Comparison of ENCODE assay signal across 8 cellular contexts in genomic region chr2:152200562-152201465, GRCh38. TPM values are rescaled to one million over a fixed set of nuclear protein-coding genes. Genes with fewer than 3 reads are reported as not detected.
A peak's percentile ranks its signal among the peaks of the same experiment; 100 is the strongest.
DNase-seq lines count a peak whose midpoint lies in the region; ATAC-seq, FAIRE-seq and TF ChIP-seq lines count a peak whose summit lies in the region.

No MANE protein-coding gene starts in this region.

- WGBS in endodermal cell (ENCODE audit: insufficient coverage in 1 of 2, insufficient read length in 1 of 2), 2 experiments = 76 to 82% methylated on average over 6 to 9 of the region's 9 CpGs

- peaks cover 11% of the 10 kb centered on the region for H3K4me1 ChIP-seq in A673 (ENCODE audit: insufficient read depth, low read length, poor library complexity, severe bottlenecking)
- peaks cover 12% of the 10 kb centered on the region for H3K4me1 ChIP-seq in Panc1 (ENCODE audit: control insufficient read depth, insufficient read depth, low read length)
- H3K4me1 ChIP-seq in endodermal cell (ENCODE audit: control insufficient read depth, insufficient read depth, low read length) = no peaks in the 10 kb centered on the region
- H3K4me1 ChIP-seq in OCI-LY7 (ENCODE audit: insufficient read depth, low read length, poor library complexity, severe bottlenecking) = no peaks in the 10 kb centered on the region

- peaks cover 5% of the 10 kb centered on the region for H3K4me1 Mint-ChIP-seq in endodermal cell

- H3K9me3 Mint-ChIP-seq in endodermal cell = peaks cover 28% of the 10 kb centered on the region

- H3K27me3 Mint-ChIP-seq in endodermal cell (ENCODE audit: insufficient read depth) = peaks cover 2% of the 10 kb centered on the region

- no peaks in the 10 kb centered on the region; the same call in 1 of the 2 replicates for H3K9me2 ChIP-seq in OCI-LY7 (ENCODE audit: insufficient read depth, low read length)

- H3K27ac Mint-ChIP-seq in endodermal cell = no peak overlapping the region

- H3K4me3 ChIP-seq in A673 (ENCODE audit: low read depth, low read length, poor library complexity, severe bottlenecking) = no peak overlapping the region
- H3K4me3 ChIP-seq in Panc1 (ENCODE audit: low read depth in 2 of 2, low read length in 2 of 2) = peak overlapping the region; percentile 1 to 39; a peak in 3 of 4 replicates
- H3K4me3 ChIP-seq in endodermal cell (ENCODE audit: low read length) = no peak overlapping the region
- H3K4me3 ChIP-seq in OCI-LY7 (ENCODE audit: low read depth, low read length, poor library complexity, severe bottlenecking) = no peak overlapping the region

- no peaks in the 10 kb centered on the region for H4K20me1 ChIP-seq in OCI-LY7 (ENCODE audit: insufficient read depth, low read length)

- H3K27ac ChIP-seq in A673 (ENCODE audit: low read depth, low read length, poor library complexity, severe bottlenecking) (no peak overlapping the region), Panc1 (ENCODE audit: low read length) (peak overlapping the region; percentile 75), endodermal cell (ENCODE audit: low read depth, low read length) (no peak overlapping the region), OCI-LY7 (ENCODE audit: low read depth, low read length, poor library complexity, severe bottlenecking) (no peak overlapping the region)

- no peak overlapping the region for H3K4me3 Mint-ChIP-seq in endodermal cell

- H3K27me3 ChIP-seq in A673 (replicated peaks; ENCODE audit: insufficient read depth, low read depth, low read length, poor library complexity) = no peaks in the 10 kb centered on the region
- H3K27me3 ChIP-seq in Panc1 (ENCODE audit: control insufficient read depth, insufficient read depth, low read length) = no peaks in the 10 kb centered on the region
- no peaks in the 10 kb centered on the region for H3K27me3 ChIP-seq in endodermal cell (ENCODE audit: control insufficient read depth, insufficient read depth, low read length, poor library complexity, severe bottlenecking)

- BruUV-seq in A673 (replicated peaks; lab: Mats Ljungman, UMichigan) = no TSS peak
- no TSS peak for BruUV-seq in Panc1 (replicated peaks; lab: Mats Ljungman, UMichigan)
- no TSS peak for BruUV-seq in OCI-LY7 (replicated peaks; lab: Mats Ljungman, UMichigan)

- no peaks in the 10 kb centered on the region for H3K9me3 ChIP-seq in A673 (ENCODE audit: low read depth, low read length, poor library complexity, severe bottlenecking)
- no peaks in the 10 kb centered on the region for H3K9me3 ChIP-seq in Panc1 (ENCODE audit: control insufficient read depth, insufficient read depth, low read depth, low read length)
- no peaks in the 10 kb centered on the region for H3K9me3 ChIP-seq in endodermal cell (ENCODE audit: control insufficient read depth, low read length)
- no peaks in the 10 kb centered on the region for H3K9me3 ChIP-seq in OCI-LY7 (ENCODE audit: low read length)

- no peak overlapping the region for H2AFZ ChIP-seq in OCI-LY7 (ENCODE audit: low read length)

- intact Hi-C loops in A673 (cut with micrococcal nuclease; ENCODE audit: unreplicated experiment) = no loop called here
- intact Hi-C loops in Panc1 (cut with micrococcal nuclease; ENCODE audit: unreplicated experiment) = no loop called here
- intact Hi-C loops in OCI-LY7 (cut with micrococcal nuclease; ENCODE audit: unreplicated experiment) = no loop called here

- TF ChIP-seq CTCF in A673 (conservative IDR thresholded peaks at IDR 0.05; ENCODE audit: low read depth, low read length) = no peak
- TF ChIP-seq CTCF in Panc1 (IDR thresholded peaks at IDR 0.05) = no peak
- no peak for TF ChIP-seq CTCF in endodermal cell (conservative IDR thresholded peaks at IDR 0.05)
- no peak for TF ChIP-seq CTCF in OCI-LY7 (conservative IDR thresholded peaks at IDR 0.05; ENCODE audit: low read length)
- TF ChIP-seq CTCF in GM10248 (IDR thresholded peaks at IDR 0.05; ENCODE audit: control extremely low read depth, extremely low read depth, low read depth, missing control alignments) = no peak

- no peaks in the 10 kb centered on the region for H3K36me3 ChIP-seq in A673 (ENCODE audit: insufficient read depth, low read length, poor library complexity, severe bottlenecking)
- no peaks in the 10 kb centered on the region for H3K36me3 ChIP-seq in Panc1 (ENCODE audit: control insufficient read depth, insufficient read depth, low read length)
- H3K36me3 ChIP-seq in endodermal cell (ENCODE audit: control insufficient read depth, insufficient read depth, low read length) = no peaks in the 10 kb centered on the region
- no peaks in the 10 kb centered on the region for H3K36me3 ChIP-seq in OCI-LY7 (ENCODE audit: insufficient read depth, low read length)

- no peak for TF ChIP-seq POLR2A in GM12892 (IDR thresholded peaks at IDR 0.05; ENCODE audit: low read depth, low read length)

- ATAC-seq in Panc1 = peak; percentile 100

- FAIRE-seq in GM12892 (lab: Jason Lieb, UNC) = peak; percentile 53

- DNase-seq in A673 (ENCODE audit: low spot score) = peak; percentile 87
- no peak for DNase-seq in GM12892 (ENCODE audit: insufficient read length)
- DNase-seq in Panc1 (ENCODE audit: low read depth, low spot score) = peak; percentile 97
- DNase-seq in endodermal cell = peak; percentile 89
- peak; percentile 81 for DNase-seq in mucosa of gallbladder (ENCODE audit: low spot score)
- no peak for DNase-seq in NAMALWA (ENCODE audit: low spot score)
- no peak for DNase-seq in OCI-LY7 (ENCODE audit: low spot score)
- DNase-seq in GM10248 (ENCODE audit: extremely low spot score) = no peak

- no peaks in the 10 kb centered on the region for H3K79me2 ChIP-seq in OCI-LY7 (ENCODE audit: insufficient read depth, low read depth, low read length)

- H3K36me3 Mint-ChIP-seq in endodermal cell (ENCODE audit: low read depth) = no peaks in the 10 kb centered on the region

- H3K9ac ChIP-seq in endodermal cell (ENCODE audit: extremely low read depth, low read length, poor library complexity, severe bottlenecking) = no peak overlapping the region

- POLR2A ChIA-PET in A673 (lab: Charles Lee; ENCODE audit: low non-redundant PET) (no interaction called here), Panc1 (lab: Charles Lee) (interaction anchor here (0.6 kb wide), 1 partner anchor 278 kb away, joined by 5 read pairs; no protein-coding TSS in a partner anchor), OCI-LY7 (lab: Charles Lee) (interaction anchor here (0.6 to 1.3 kb wide), 3 partner anchors 11 to 138 kb away, joined by 3 to 4 read pairs (median 3); no protein-coding TSS in a partner anchor), GM10248 (lab: Yijun Ruan, JAX) (no interaction called here)

- CTCF ChIA-PET in A673 (lab: Charles Lee) = no interaction called here
- CTCF ChIA-PET in Panc1 (lab: Charles Lee) = no interaction called here
- CTCF ChIA-PET in OCI-LY7 (lab: Charles Lee; ENCODE audit: unreplicated experiment) = no interaction called here
- CTCF ChIA-PET in GM10248 (lab: Yijun Ruan, JAX) = interaction anchor here (1.0 to 1.8 kb wide), 4 partner anchors 10 to 435 kb away, joined by 3 to 7 read pairs (median 3); no protein-coding TSS in a partner anchor

- in situ Hi-C loops in Panc1 (cut with HindIII; ENCODE audit: low pct_unique_long_range_greater_than_20kb, low sequenced_read_pairs) = no loop called here

- H3K4me2 ChIP-seq in OCI-LY7 (ENCODE audit: low read length) = no peak overlapping the region

RNA-seq across cellular contexts. Expression of gene STAM2, which starts 25.3 kb away (rescaled TPM):
- total RNA-seq in A673 (2021) (21.3 and 28.1 TPM in 2 replicates), Panc1 (2021; ENCODE audit: unreplicated experiment) (29.1 TPM), endodermal cell (10 to 100 TPM; 21.5 to 30.9 TPM), mucosa of gallbladder (31.6 TPM), OCI-LY7 (2022) (22.1 and 23.4 TPM in 2 replicates)
- polyA plus RNA-seq in GM12892 (2012; ENCODE audit: missing spikeins) = 12.0 TPM
- polyA plus RNA-seq in Panc1 (2012; ENCODE audit: insufficient read length) = 9.8 TPM
- polyA plus RNA-seq in endodermal cell (2013, experiment 1 of 2) = 17.1 TPM
- polyA plus RNA-seq in endodermal cell (2013, experiment 2 of 2) = 18.5 TPM
- total RNA-seq in OCI-LY7 (2014; rRNA removed; shearing (Covaris generic)) = 17.7 and 19.6 TPM in 2 replicates

Comparison
In these comparisons a context has a peak if more than half of its experiments do, and no peak if none do; other contexts are left out.
1. DNase-seq: peak in A673 (single experiment), Panc1 (single experiment), endodermal cell (single experiment) and mucosa of gallbladder (single experiment); none in GM12892 (single experiment), NAMALWA (single experiment), OCI-LY7 (single experiment) and GM10248 (single experiment).
2. H3K4me3 ChIP-seq: peak in Panc1 (2 of 2); none in A673 (single experiment), endodermal cell (single experiment) and OCI-LY7 (single experiment).
3. POLR2A ChIA-PET loops: an anchor here in Panc1 (0.6 kb wide) and OCI-LY7 (0.6 to 1.3 kb wide); none called in A673 and GM10248.